In genomic region chr22:32534252-32535215, GRCh38 we compare ENCODE assay signal across 1 cellular context.
TF ChIP-seq lines count a peak whose summit lies in the region.

No MANE protein-coding gene starts in this region.

TF ChIP-seq in HepG2, 621 proteins besides CTCF, POLR2A, EP300 and RAD21 (continued from another document and continues in another):
- TF ChIP-seq ZNF430 (CRISPR knock-in tag; IDR thresholded peaks at IDR 0.05): no peak
- no peak for TF ChIP-seq TRIM22 (IDR thresholded peaks at IDR 0.05)
- TF ChIP-seq ZNF724P (CRISPR knock-in tag; IDR thresholded peaks at IDR 0.05; ENCODE audit: borderline replicate concordance): no peak
- TF ChIP-seq ZFP90 (CRISPR knock-in tag; IDR thresholded peaks at IDR 0.05; ENCODE audit: borderline replicate concordance): no peak
- TF ChIP-seq E2F5 (CRISPR knock-in tag; conservative IDR thresholded peaks at IDR 0.05): no peak
- no peak for TF ChIP-seq ZKSCAN8 (CRISPR knock-in tag; IDR thresholded peaks at IDR 0.05; ENCODE audit: borderline replicate concordance)
- no peak for TF ChIP-seq KDM4B (CRISPR knock-in tag; IDR thresholded peaks at IDR 0.05)
- TF ChIP-seq FOXM1 (CRISPR knock-in tag; IDR thresholded peaks at IDR 0.05): no peak
- no peak for TF ChIP-seq CBX1 (IDR thresholded peaks at IDR 0.05; ENCODE audit: low read depth)
- TF ChIP-seq NCOR1 (IDR thresholded peaks at IDR 0.05; ENCODE audit: borderline replicate concordance, low read length): peak; percentile 36; the same call in 1 of the 2 replicates
- TF ChIP-seq ZFP1 (CRISPR knock-in tag; IDR thresholded peaks at IDR 0.05): no peak
- no peak for TF ChIP-seq EZH2 (conservative IDR thresholded peaks at IDR 0.05; ENCODE audit: low read depth, low read length)
- TF ChIP-seq HMG20A (CRISPR knock-in tag; IDR thresholded peaks at IDR 0.05; ENCODE audit: borderline replicate concordance): peak; percentile 47; the same call in 1 of the 2 replicates
- 0 out of 2 replicates have a peak, but pooled peaks have one; percentile 14 for TF ChIP-seq ZSCAN21 (CRISPR knock-in tag; IDR thresholded peaks at IDR 0.05; ENCODE audit: borderline replicate concordance)
- TF ChIP-seq XRCC5 (optimal IDR thresholded peaks at IDR 0.05; ENCODE audit: low read length): no peak
- TF ChIP-seq ZBTB26 (CRISPR knock-in tag; IDR thresholded peaks at IDR 0.05; ENCODE audit: borderline replicate concordance): no peak
- no peak for TF ChIP-seq ZFP62 (CRISPR knock-in tag; IDR thresholded peaks at IDR 0.05)
- TF ChIP-seq MYC (CRISPR knock-in tag; IDR thresholded peaks at IDR 0.05; ENCODE audit: borderline replicate concordance): peak; percentile 54; the same call in 1 of the 2 replicates
- peak; percentile 65; the same call in 1 of the 2 replicates for TF ChIP-seq ZNF292 (CRISPR knock-in tag; IDR thresholded peaks at IDR 0.05; ENCODE audit: borderline replicate concordance, low read depth)
- TF ChIP-seq CHD4 (IDR thresholded peaks at IDR 0.05; ENCODE audit: borderline replicate concordance, low read length): no peak
- peak; percentile 39; the same call in 1 of the 2 replicates for TF ChIP-seq ARID4A (CRISPR knock-in tag; IDR thresholded peaks at IDR 0.05; ENCODE audit: borderline replicate concordance)
- no peak for TF ChIP-seq LBX2 (CRISPR knock-in tag; IDR thresholded peaks at IDR 0.05; ENCODE audit: borderline replicate concordance)
- no peak for TF ChIP-seq PRMT3 (CRISPR knock-in tag; IDR thresholded peaks at IDR 0.05; ENCODE audit: borderline replicate concordance, low read depth)
- no peak for TF ChIP-seq KLF15 (CRISPR knock-in tag; IDR thresholded peaks at IDR 0.05; ENCODE audit: borderline replicate concordance)
- no peak for TF ChIP-seq MTA1 (CRISPR knock-in tag; IDR thresholded peaks at IDR 0.05; ENCODE audit: borderline replicate concordance)
- TF ChIP-seq UBTF (CRISPR knock-in tag; IDR thresholded peaks at IDR 0.05): peak; percentile 31
- TF ChIP-seq KLF11 (CRISPR knock-in tag; IDR thresholded peaks at IDR 0.05): no peak
- no peak for TF ChIP-seq KAT7 (CRISPR knock-in tag; IDR thresholded peaks at IDR 0.05; ENCODE audit: borderline replicate concordance)
- peak; percentile 47; the same call in 1 of the 2 replicates for TF ChIP-seq NCOA2 (CRISPR knock-in tag; IDR thresholded peaks at IDR 0.05)
- no peak for TF ChIP-seq HIVEP1 (CRISPR knock-in tag; IDR thresholded peaks at IDR 0.05)
- TF ChIP-seq MTA3 (CRISPR knock-in tag; IDR thresholded peaks at IDR 0.05): no peak
- TF ChIP-seq ZBTB37 (CRISPR knock-in tag; IDR thresholded peaks at IDR 0.05): no peak
- TF ChIP-seq ZNF660 (CRISPR knock-in tag; IDR thresholded peaks at IDR 0.05; ENCODE audit: borderline replicate concordance, low read depth): no peak
- no peak for TF ChIP-seq KDM5A (IDR thresholded peaks at IDR 0.05; ENCODE audit: borderline replicate concordance, low read length)
- no peak for TF ChIP-seq ZNF780A (CRISPR knock-in tag; IDR thresholded peaks at IDR 0.05)
- TF ChIP-seq CERS6 (CRISPR knock-in tag; IDR thresholded peaks at IDR 0.05): no peak
- TF ChIP-seq PBX2 (CRISPR knock-in tag; IDR thresholded peaks at IDR 0.05): no peak
- no peak; the same call in 1 of the 2 replicates for TF ChIP-seq KDM5B (CRISPR knock-in tag; IDR thresholded peaks at IDR 0.05; ENCODE audit: borderline replicate concordance)
- 0 out of 2 replicates have a peak, but pooled peaks have one; percentile 34 for TF ChIP-seq ZBTB34 (CRISPR knock-in tag; IDR thresholded peaks at IDR 0.05)
- TF ChIP-seq ATM (IDR thresholded peaks at IDR 0.05; ENCODE audit: borderline replicate concordance): no peak
- TF ChIP-seq TEAD2 (CRISPR knock-in tag; IDR thresholded peaks at IDR 0.05): no peak
- TF ChIP-seq ZNF614 (CRISPR knock-in tag; IDR thresholded peaks at IDR 0.05; ENCODE audit: borderline replicate concordance): no peak
- TF ChIP-seq ATF5 (CRISPR knock-in tag; IDR thresholded peaks at IDR 0.05; ENCODE audit: low read depth): no peak
- TF ChIP-seq SOX13 (IDR thresholded peaks at IDR 0.05): no peak
- TF ChIP-seq SOX13 (CRISPR knock-in tag; conservative IDR thresholded peaks at IDR 0.05 in 1 of 2, IDR thresholded peaks at IDR 0.05 in 1 of 2): peak in 1 of 2 experiments; percentile 70; a peak in 2 of 4 replicates
- TF ChIP-seq FOXJ3 (CRISPR knock-in tag; IDR thresholded peaks at IDR 0.05; ENCODE audit: borderline replicate concordance): no peak
- TF ChIP-seq HOXA3 (CRISPR knock-in tag; IDR thresholded peaks at IDR 0.05): 0 out of 2 replicates have a peak, but pooled peaks have one; percentile 46
- peak; percentile 90 for TF ChIP-seq HNF4G (IDR thresholded peaks at IDR 0.05; ENCODE audit: borderline replicate concordance, low read depth, low read length)
- TF ChIP-seq HNF4G (CRISPR knock-in tag; IDR thresholded peaks at IDR 0.05; ENCODE audit: borderline replicate concordance, low read depth): peak; percentile 78; the same call in 1 of the 2 replicates
- no peak for TF ChIP-seq ZNF124 (CRISPR knock-in tag; IDR thresholded peaks at IDR 0.05)
